Comparison of ENCODE assay signal across 18 cellular contexts in genomic region chr9:96152550-96152949, GRCh38.
A peak's percentile ranks its signal among the peaks of the same experiment; 100 is the strongest.
DNase-seq lines count a peak whose midpoint lies in the region; ATAC-seq, FAIRE-seq and TF ChIP-seq lines count a peak whose summit lies in the region.
"Had no signal": no experiment of that assay in that cellular context is flagged by ENCODE, and none has a peak within 500 bp of the region (broad histone marks: within the 10 kb centered on the region; RNA-seq: fewer than 3 reads in every experiment).

No MANE protein-coding gene starts in this region.

- no peaks in the 10 kb centered on the region for H3K79me2 ChIP-seq in GM12878 (ENCODE audit: control insufficient read depth, insufficient read depth, low read length)

- no peak for TF ChIP-seq CTCF in GM12865 (IDR thresholded peaks at IDR 0.05; ENCODE audit: insufficient read depth, low read depth, low read length, missing control alignments)
- no peak for TF ChIP-seq CTCF in GM12878 (IDR thresholded peaks at IDR 0.05 in 2 of 3, conservative IDR thresholded peaks at IDR 0.05 in 1 of 3; ENCODE audit: control insufficient read depth in 2 of 3, extremely low read depth in 1 of 3, insufficient read depth in 1 of 3, low read depth in 3 of 3, low read length in 3 of 3)

- H3K36me3 ChIP-seq in GM12878 (ENCODE audit: control insufficient read depth in 2 of 2, insufficient read depth in 2 of 2, low read length in 1 of 2): no peaks in the 10 kb centered on the region
- H3K36me3 ChIP-seq: BLaER1 had no signal

- in situ Hi-C loops in GM12878 (cut with MboI): no loop called here

- CTCF ChIA-PET in GM12878 (lab: Yijun Ruan, JAX): no interaction called here

- intact Hi-C loops in GM12878 (cut with micrococcal nuclease; ENCODE audit: unreplicated experiment): no loop called here

- H3K27me3 ChIP-seq in GM12878 (replicated peaks in 1 of 2; ENCODE audit: control insufficient read depth in 2 of 2, insufficient read depth in 2 of 2, low read length in 1 of 2): 0 out of 4 replicates have a peak, but pooled peaks cover 0 to 4% of the 10 kb centered on the region in 2 experiments
- H3K27me3 ChIP-seq: BLaER1 had no signal

- 41% methylated on average over 2 of the region's 2 CpGs for WGBS in GM12878 (ENCODE audit: insufficient coverage, insufficient replicate concordance, low lambda C conversion rate, missing lambda C conversion rate)

- H3K27ac ChIP-seq in GM12878 (ENCODE audit: control insufficient read depth, insufficient read depth): no peak overlapping the region
- H3K27ac ChIP-seq: BLaER1, GM23248 had no signal

- H3K4me3 ChIP-seq in GM12865 (ENCODE audit: low read depth, low read length) (no peak overlapping the region), GM12878 (no peak overlapping the region)
- H3K4me3 ChIP-seq: BLaER1, GM23248 had no signal

- SMC1A ChIA-PET in GM12878 (lab: Charles Lee; ENCODE audit: uncharacterized antibody, unreplicated experiment): no interaction called here

- H3K9ac ChIP-seq in GM12878 (ENCODE audit: control insufficient read depth, insufficient read depth, low read length): no peak overlapping the region
- H3K9ac ChIP-seq: BLaER1, GM23248 had no signal

- TF ChIP-seq POLR2A in GM12878 (IDR thresholded peaks at IDR 0.05; ENCODE audit: low read depth, low read length): no peak

- 0 out of 2 replicates have a peak, but pooled peaks cover 2% of the 10 kb centered on the region for H4K20me1 ChIP-seq in GM12878 (ENCODE audit: control insufficient read depth, insufficient read depth)
- H4K20me1 ChIP-seq: BLaER1 had no signal

- RAD21 ChIA-PET in GM12878 (lab: Charles Lee; ENCODE audit: unreplicated experiment): interaction anchor here (3.0 kb wide), 1 partner anchor 15 kb away, joined by 22 read pairs; no protein-coding TSS in a partner anchor

- POLR2A ChIA-PET in GM12878 (lab: Charles Lee): no interaction called here

- no peak overlapping the region; the same call in 1 of the 2 replicates for H3K4me2 ChIP-seq in GM12878 (ENCODE audit: control insufficient read depth, insufficient read depth)

- peaks cover 38% of the 10 kb centered on the region for H3K4me1 ChIP-seq in GM12878 (ENCODE audit: control insufficient read depth, insufficient read depth, low read length)

- TF ChIP-seq EP300 in GM12878 (IDR thresholded peaks at IDR 0.05; ENCODE audit: borderline replicate concordance in 1 of 2, control insufficient read depth in 1 of 2, low read depth in 2 of 2, low read length in 2 of 2): no peak

- no TSS peak for BruUV-seq in GM12878 (replicated peaks; lab: Mats Ljungman, UMichigan)

- no peaks in the 10 kb centered on the region for H3K9me3 ChIP-seq in GM12878 (replicated peaks; ENCODE audit: control insufficient read depth, insufficient read depth, low read length)

- no peak overlapping the region for H2AFZ ChIP-seq in GM12878 (ENCODE audit: control insufficient read depth, low read depth, low read length)
- H2AFZ ChIP-seq: GM23248 had no signal

- TF ChIP-seq RAD21 in GM12878 (IDR thresholded peaks at IDR 0.05; ENCODE audit: insufficient read depth, low read depth, low read length): no peak

- ATAC-seq in GM18868 (IDR thresholded peaks at IDR 0.05; ENCODE audit: unreplicated experiment) (peak; percentile 38), GM12878 (no peak), HG03571 (IDR thresholded peaks at IDR 0.05; ENCODE audit: unreplicated experiment) (no peak), GM21529 (IDR thresholded peaks at IDR 0.05; ENCODE audit: unreplicated experiment) (no peak)
- ATAC-seq: HCT116 had no signal

- DNase-seq in GM12865 (ENCODE audit: low read depth) (peak; percentile 77), GM12878 (ENCODE audit: low read depth, low spot score) (peak; percentile 30), glomerular visceral epithelial cell (ENCODE audit: extremely low spot score) (no peak)
- DNase-seq: CD4-positive, alpha-beta T cell; CD8-positive, alpha-beta memory T cell; DMS 273 treated with DMSO at 0.1 percent for 48 hours; DMS79; EL; GDM1; GM23248; H9 had no signal

- no peak for FAIRE-seq in GM12878 (lab: Jason Lieb, UNC)
- FAIRE-seq: D721Med, GM12892 had no signal

TF ChIP-seq in GM12878, 131 proteins besides CTCF, POLR2A, EP300 and RAD21:
- peak in 1 of 2 experiments; percentile 28; a peak in 1 of 4 replicates for TF ChIP-seq IKZF2 (IDR thresholded peaks at IDR 0.05)
- TF ChIP-seq TCF3 (IDR thresholded peaks at IDR 0.05; ENCODE audit: borderline replicate concordance, insufficient read depth, low read depth, low read length): 0 out of 2 replicates have a peak, but pooled peaks have one; percentile 37
- peak; percentile 46; the same call in 1 of the 2 replicates for TF ChIP-seq RELB (IDR thresholded peaks at IDR 0.05; ENCODE audit: low read depth)
- no peak for TF ChIP-seq E4F1 (IDR thresholded peaks at IDR 0.05; ENCODE audit: borderline replicate concordance, partially characterized antibody)
- TF ChIP-seq TCF12 (IDR thresholded peaks at IDR 0.05; ENCODE audit: low read depth, low read length): 0 out of 2 replicates have a peak, but pooled peaks have one; percentile 58
- TF ChIP-seq MEF2B (IDR thresholded peaks at IDR 0.05; ENCODE audit: partially characterized antibody, poor library complexity, severe bottlenecking): peak; percentile 91
- TF ChIP-seq NRF1 (conservative IDR thresholded peaks at IDR 0.05; ENCODE audit: low read depth, low read length): no peak
- 0 out of 2 replicates have a peak, but pooled peaks have one; percentile 5 for TF ChIP-seq MLLT1 (IDR thresholded peaks at IDR 0.05)
TF ChIP-seq in GM12878: peak in this region for 6.
